Comparison of ENCODE assay signal across 23 cellular contexts in genomic region chr4:77728420-77728819, GRCh38.
A peak's percentile ranks its signal among the peaks of the same experiment; 100 is the strongest.
DNase-seq lines count a peak whose midpoint lies in the region; ATAC-seq and TF ChIP-seq lines count a peak whose summit lies in the region.
"Had no signal": no experiment of that assay in that cellular context is flagged by ENCODE, and none has a peak within 500 bp of the region (broad histone marks: within the 10 kb centered on the region; RNA-seq: fewer than 3 reads in every experiment).

No MANE protein-coding gene starts in this region.

- no peaks in the 10 kb centered on the region for H3K27me3 ChIP-seq in Loucy (ENCODE audit: insufficient read depth, low read length, poor library complexity, severe bottlenecking)
- H3K27me3 ChIP-seq: adrenal gland; BLaER1 treated with 17β-estradiol and CSF1 and Interleukin-3, amounts not matched to agents 10 nM and 100 nM; testis had no signal

- no peak for ATAC-seq in central memory CD8-positive, alpha-beta T cell (replicated peaks; ENCODE audit: extremely low read depth, poor library complexity, severe bottlenecking)
- no peak for ATAC-seq in GM18907 (IDR thresholded peaks at IDR 0.05; ENCODE audit: unreplicated experiment)
- ATAC-seq: K562, left ventricle myocardium superior, right cardiac atrium had no signal

- peaks cover 90% of the 10 kb centered on the region for H3K36me3 Mint-ChIP-seq in activated T-cell treated with anti-CD3 and anti-CD28 coated beads, Interleukin-2, amount 50 U/mL, for 24 hours (ENCODE audit: low read depth)
- peaks cover 70% of the 10 kb centered on the region for H3K36me3 Mint-ChIP-seq in central memory CD8-positive, alpha-beta T cell (ENCODE audit: insufficient read depth)
- H3K36me3 Mint-ChIP-seq in neural crest cell (ENCODE audit: low read depth), result peaks cover 9% of the 10 kb centered on the region
- H3K36me3 Mint-ChIP-seq in type B pancreatic cell, result peaks cover 19% of the 10 kb centered on the region

- no peaks in the 10 kb centered on the region for H4K20me1 ChIP-seq in Loucy (ENCODE audit: insufficient read depth, low read length, poor library complexity, severe bottlenecking)

- H3K4me3 Mint-ChIP-seq in activated T-cell treated with anti-CD3 and anti-CD28 coated beads, Interleukin-2, amount 50 U/mL, for 24 hours, result no peak overlapping the region
- no peak overlapping the region for H3K4me3 Mint-ChIP-seq in central memory CD8-positive, alpha-beta T cell
- no peak overlapping the region for H3K4me3 Mint-ChIP-seq in neural crest cell
- H3K4me3 Mint-ChIP-seq in type B pancreatic cell, result no peak overlapping the region
- H3K4me3 Mint-ChIP-seq: activated T-helper 1 cell treated with anti-CD3 and anti-CD28 coated beads, Interleukin-12 subunit alpha, Interleukin-12 subunit beta, Interleukin-2, Interleukin-4 antibody, amounts not matched to agents 30 ng/mL and 10 ng/mL and 1 ng/mL, durations not matched to agents 14 hours and 24 hours and 36 hours; dendritic cell treated with granulocyte-macrophage colony-stimulating factor and Interleukin-4, amounts not matched to agents 40 ng/mL and 50 ng/mL, for 4 days had no signal

- no peak overlapping the region for H3K4me3 ChIP-seq in Loucy (ENCODE audit: low read length, poor library complexity, severe bottlenecking)
- H3K4me3 ChIP-seq: adrenal gland; BLaER1 treated with 17β-estradiol and CSF1 and Interleukin-3, amounts not matched to agents 10 nM and 100 nM; K562; testis had no signal

- no peaks in the 10 kb centered on the region for H3K9me3 ChIP-seq in Loucy (ENCODE audit: insufficient read depth, low read depth, low read length)
- H3K9me3 ChIP-seq: adrenal gland; BLaER1 treated with 17β-estradiol and CSF1 and Interleukin-3, amounts not matched to agents 10 nM and 100 nM; testis had no signal

- peaks cover 76% of the 10 kb centered on the region; the same call in 1 of the 2 replicates for H3K36me3 ChIP-seq in Loucy (ENCODE audit: insufficient read depth, low read length)

- H3K4me1 Mint-ChIP-seq in activated T-cell treated with anti-CD3 and anti-CD28 coated beads, Interleukin-2, amount 50 U/mL, for 24 hours (ENCODE audit: low read depth), result peaks cover 26% of the 10 kb centered on the region
- H3K4me1 Mint-ChIP-seq in central memory CD8-positive, alpha-beta T cell, result peaks cover 35% of the 10 kb centered on the region
- H3K4me1 Mint-ChIP-seq in neural crest cell (peaks cover 3% of the 10 kb centered on the region), type B pancreatic cell (ENCODE audit: unreplicated experiment) (no peaks in the 10 kb centered on the region)

- DNase-seq in activated T-cell treated with anti-CD3 and anti-CD28 coated beads, Interleukin-2, amount 50 U/mL, for 24 hours, result no peak
- DNase-seq in activated T-cell treated with anti-CD3 and anti-CD28 coated beads for 4 hours (no peak), neural crest cell (ENCODE audit: low read depth, low spot score) (no peak), type B pancreatic cell (ENCODE audit: extremely low spot score, unreplicated experiment) (no peak)
- no peak for DNase-seq in central memory CD8-positive, alpha-beta T cell (ENCODE audit: low spot score in 2 of 2)
- no peak for DNase-seq in central memory CD4-positive, alpha-beta T cell
- DNase-seq: activated CD4-positive, alpha-beta T cell treated with anti-CD3 and anti-CD28 coated beads, Interleukin-2, amount 50 U/mL, for 48 hours; DMS153; left ventricle myocardium superior; NCI-H146; NCI-H2171 treated with DMSO at 0.1 percent for 48 hours; NCI-H526 treated with DMSO at 0.1 percent for 48 hours; right cardiac atrium; SHP77; T-helper 1 cell; testis had no signal

- H3F3A ChIP-seq in Loucy (ENCODE audit: low read depth), result no peaks in the 10 kb centered on the region

- H3K9me3 Mint-ChIP-seq in activated T-cell treated with anti-CD3 and anti-CD28 coated beads, Interleukin-2, amount 50 U/mL, for 24 hours, result no peaks in the 10 kb centered on the region
- no peaks in the 10 kb centered on the region for H3K9me3 Mint-ChIP-seq in central memory CD8-positive, alpha-beta T cell
- no peaks in the 10 kb centered on the region for H3K9me3 Mint-ChIP-seq in neural crest cell
- H3K9me3 Mint-ChIP-seq in type B pancreatic cell, result no peaks in the 10 kb centered on the region
- H3K9me3 Mint-ChIP-seq: activated T-helper 1 cell treated with anti-CD3 and anti-CD28 coated beads, Interleukin-12 subunit alpha, Interleukin-12 subunit beta, Interleukin-2, Interleukin-4 antibody, amounts not matched to agents 30 ng/mL and 10 ng/mL and 1 ng/mL, durations not matched to agents 14 hours and 24 hours and 36 hours; dendritic cell treated with granulocyte-macrophage colony-stimulating factor and Interleukin-4, amounts not matched to agents 40 ng/mL and 50 ng/mL, for 4 days had no signal

- no peaks in the 10 kb centered on the region for H3K4me1 ChIP-seq in Loucy (ENCODE audit: insufficient read depth, low read length, poor library complexity, severe bottlenecking)
- H3K4me1 ChIP-seq: testis had no signal

- H3K9ac ChIP-seq in Loucy (ENCODE audit: low read depth, low read length, poor library complexity, severe bottlenecking), result no peak overlapping the region
- H3K9ac ChIP-seq: BLaER1 treated with 17β-estradiol and CSF1 and Interleukin-3, amounts not matched to agents 10 nM and 100 nM had no signal

- H3K9me2 ChIP-seq in Loucy (replicated peaks; ENCODE audit: low read depth, low read length), result no peaks in the 10 kb centered on the region

- no peaks in the 10 kb centered on the region for H3K79me2 ChIP-seq in Loucy (ENCODE audit: insufficient read depth, low read length)

- no peak overlapping the region for H2AFZ ChIP-seq in Loucy (ENCODE audit: low read length)

- peak; percentile 23 for TF ChIP-seq CTCF in Loucy (conservative IDR thresholded peaks at IDR 0.05; ENCODE audit: low read length)
- TF ChIP-seq CTCF in neural crest cell (conservative IDR thresholded peaks at IDR 0.05), result peak; percentile 29
- TF ChIP-seq CTCF in type B pancreatic cell (conservative IDR thresholded peaks at IDR 0.05), result no peak

- H3K4me2 ChIP-seq in Loucy (ENCODE audit: low read depth, low read length, poor library complexity, severe bottlenecking), result no peak overlapping the region
- H3K4me2 ChIP-seq: BLaER1 treated with 17β-estradiol and CSF1 and Interleukin-3, amounts not matched to agents 10 nM and 100 nM had no signal

- peak overlapping the region; percentile 48 for H3K27ac Mint-ChIP-seq in activated T-cell treated with anti-CD3 and anti-CD28 coated beads, Interleukin-2, amount 50 U/mL, for 24 hours
- peak overlapping the region; percentile 51 for H3K27ac Mint-ChIP-seq in central memory CD8-positive, alpha-beta T cell (ENCODE audit: low read depth)
- H3K27ac Mint-ChIP-seq in neural crest cell (ENCODE audit: unreplicated experiment), result no peak overlapping the region
- H3K27ac Mint-ChIP-seq in type B pancreatic cell, result no peak overlapping the region
- H3K27ac Mint-ChIP-seq: activated T-helper 1 cell treated with anti-CD3 and anti-CD28 coated beads, Interleukin-12 subunit alpha, Interleukin-12 subunit beta, Interleukin-2, Interleukin-4 antibody, amounts not matched to agents 30 ng/mL and 10 ng/mL and 1 ng/mL, durations not matched to agents 14 hours and 24 hours and 36 hours; dendritic cell treated with granulocyte-macrophage colony-stimulating factor and Interleukin-4, amounts not matched to agents 40 ng/mL and 50 ng/mL, for 4 days had no signal

- no peaks in the 10 kb centered on the region for H3K27me3 Mint-ChIP-seq in activated T-cell treated with anti-CD3 and anti-CD28 coated beads, Interleukin-2, amount 50 U/mL, for 24 hours
- H3K27me3 Mint-ChIP-seq in central memory CD8-positive, alpha-beta T cell, result no peaks in the 10 kb centered on the region
- H3K27me3 Mint-ChIP-seq in neural crest cell (ENCODE audit: low read depth) (no peaks in the 10 kb centered on the region), type B pancreatic cell (no peaks in the 10 kb centered on the region)
- H3K27me3 Mint-ChIP-seq: dendritic cell treated with granulocyte-macrophage colony-stimulating factor and Interleukin-4, amounts not matched to agents 40 ng/mL and 50 ng/mL, for 4 days had no signal

Comparison
In these comparisons a context has a peak if more than half of its experiments do, and no peak if none do; other contexts are left out.
1. H3K27ac Mint-ChIP-seq: peak in activated T-cell treated with anti-CD3 and anti-CD28 coated beads, Interleukin-2, amount 50 U/mL, for 24 hours (single experiment) and central memory CD8-positive, alpha-beta T cell (single experiment); none in neural crest cell (single experiment) and type B pancreatic cell (single experiment).